In the genomic region with DNA sequence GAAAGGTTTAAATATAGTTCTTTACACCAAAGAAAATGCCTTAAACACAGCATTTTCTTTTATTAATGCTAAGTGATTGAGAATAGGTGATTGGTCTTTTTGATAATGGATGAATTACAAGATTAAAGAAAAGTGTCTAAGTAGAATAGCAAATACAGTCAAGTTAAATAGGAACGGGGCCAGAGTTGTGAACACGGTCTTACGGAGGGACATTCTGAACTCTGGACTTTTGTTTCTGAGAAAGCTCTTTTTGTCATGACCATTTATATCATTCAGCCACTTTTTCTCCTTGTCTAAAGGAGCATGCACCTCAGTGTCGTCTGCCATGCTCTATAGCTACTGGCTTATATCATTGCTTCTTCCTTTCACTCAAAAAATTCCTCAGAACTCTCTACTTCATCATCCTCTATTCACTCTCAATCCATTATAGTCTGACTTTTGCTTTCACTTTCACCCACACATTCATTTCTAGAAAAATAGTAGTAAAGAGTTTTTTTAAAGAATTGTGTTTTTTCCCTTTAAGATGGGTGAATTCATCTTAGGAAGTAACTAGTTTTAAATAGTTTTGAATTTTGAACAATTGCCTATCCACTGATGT, we compare ENCODE assay signal across 29 cellular contexts.
DNase-seq lines count a peak whose midpoint lies in the region; ATAC-seq and TF ChIP-seq lines count a peak whose summit lies in the region.
"Had no signal": no experiment of that assay in that cellular context is flagged by ENCODE, and none has a peak within 500 bp of the region (broad histone marks: within the 10 kb centered on the region; RNA-seq: fewer than 3 reads in every experiment).

No MANE protein-coding gene starts in this region.

- TF ChIP-seq RAD21 in IMR-90 (IDR thresholded peaks at IDR 0.05; ENCODE audit: low read length) = no peak

- no peak overlapping the region for H3K56ac ChIP-seq in IMR-90 (ENCODE audit: extremely low read depth, insufficient read depth, low read length)

- no peaks in the 10 kb centered on the region for H3K36me3 ChIP-seq in ACC112 (ENCODE audit: insufficient read depth, low read length)
- H3K36me3 ChIP-seq in IMR-90 (ENCODE audit: control insufficient read depth, insufficient read depth, low read length) = no peaks in the 10 kb centered on the region
- H3K36me3 ChIP-seq in mesenchymal stem cell (ENCODE audit: control insufficient read depth in 1 of 2, insufficient read depth in 2 of 2, low read depth in 1 of 2, low read length in 2 of 2) = no peaks in the 10 kb centered on the region
- H3K36me3 ChIP-seq: adrenal gland, gastrocnemius medialis, left lung, upper lobe of left lung had no signal

- H2AFZ ChIP-seq in ACC112 (ENCODE audit: low read length, unreplicated experiment) (peak overlapping the region; percentile 9), IMR-90 (replicated peaks; ENCODE audit: low read length, poor library complexity) (no peak overlapping the region), mesenchymal stem cell (ENCODE audit: low read depth, low read length) (no peak overlapping the region)

- CTCF ChIA-PET in IMR-90 (lab: Yijun Ruan, JAX) = interaction anchor here (0.6 kb wide), 1 partner anchor 261 kb away, joined by 5 read pairs; no protein-coding TSS in a partner anchor

- H3K4ac ChIP-seq in IMR-90 (ENCODE audit: low read depth, low read length) (no peak overlapping the region), mesenchymal stem cell (ENCODE audit: low read depth in 1 of 2, low read length in 2 of 2) (no peak overlapping the region)

- DNase-seq in IMR-90 (no peak), coronary artery (ENCODE audit: low spot score) (no peak), mesenchymal stem cell (no peak)
- no peak for DNase-seq in activated naive CD4-positive, alpha-beta T cell treated with anti-CD3 and anti-CD28 coated beads, Interleukin-2, amount 50 U/mL, for 72 hours (ENCODE audit: low spot score in 2 of 2)
- DNase-seq in stimulated activated CD4-positive, alpha-beta T cell treated with anti-CD3 and anti-CD28 coated beads, Interleukin-1b, Interleukin-23, amount 100 ng/mL, for 48 hours = no peak
- no peak for DNase-seq in activated T-cell treated with anti-CD3 and anti-CD28 coated beads, Interleukin-2, amount 50 U/mL, for 4 hours
- DNase-seq: ACHN; activated CD8-positive, alpha-beta memory T cell treated with anti-CD3 and anti-CD28 coated beads for 24 hours; activated gamma-delta T cell treated with Interleukin-2 at 50 U/mL for 16 hours; activated T-cell treated with anti-CD3 and anti-CD28 coated beads, Interleukin-2, amount 50 U/mL, for 1 hour; adrenal gland; effector memory CD4-positive, alpha-beta T cell; gastrocnemius medialis; hippocampal formation; left lung; midbrain; naive thymus-derived CD8-positive, alpha-beta T cell; NCI-H1417; NCI-H2081; NCI-H226; NCI-H748 treated with DMSO at 0.1 percent for 48 hours; nucleus accumbens; stimulated activated CD4-positive, alpha-beta T cell treated with anti-CD3 and anti-CD28 coated beads, Interleukin-2, amount 100 ng/mL, for 48 hours; upper lobe of left lung had no signal

- H3K9ac ChIP-seq in IMR-90 (ENCODE audit: low read depth, low read length) (no peak overlapping the region), mesenchymal stem cell (ENCODE audit: low read length) (peak overlapping the region; percentile 64)

- no peak for TF ChIP-seq CTCF in IMR-90 (conservative IDR thresholded peaks at IDR 0.05; ENCODE audit: low read depth, low read length)
- TF ChIP-seq CTCF in coronary artery (IDR thresholded peaks at IDR 0.05) = no peak

- no peaks in the 10 kb centered on the region for H3K4me1 Mint-ChIP-seq in activated T-cell treated with anti-CD3 and anti-CD28 coated beads, Interleukin-2, amount 50 U/mL, for 4 hours (ENCODE audit: low read depth)
- H3K4me1 Mint-ChIP-seq: naive thymus-derived CD8-positive, alpha-beta T cell had no signal

- H3K27ac Mint-ChIP-seq in activated naive CD4-positive, alpha-beta T cell treated with anti-CD3 and anti-CD28 coated beads, Interleukin-2, amount 50 U/mL, for 72 hours = no peak overlapping the region
- H3K27ac Mint-ChIP-seq: naive thymus-derived CD8-positive, alpha-beta T cell; T-helper 1 cell treated with Interleukin-12 subunit alpha and Interleukin-12 subunit beta and Interleukin-4 antibody, amounts not matched to agents 30 μg/mL and 1 μg/mL, for 36 hours had no signal

- WGBS in IMR-90 (ENCODE audit: extremely low coverage in 2 of 2, insufficient read length in 1 of 2), 2 experiments = no CpG with 5 or more reads among the region's 4 CpGs
- WGBS in mesenchymal stem cell = 75% methylated on average over 4 of the region's 4 CpGs

- H3K9me1 ChIP-seq in IMR-90 (ENCODE audit: insufficient read depth, low read length) = no peaks in the 10 kb centered on the region

- POLR2A ChIA-PET in IMR-90 (lab: Charles Lee; ENCODE audit: unreplicated experiment) = no interaction called here

- no peak overlapping the region for H2AK9ac ChIP-seq in IMR-90 (replicated peaks; ENCODE audit: low read depth, low read length, poor library complexity)

- H3K36me3 Mint-ChIP-seq in activated naive CD4-positive, alpha-beta T cell treated with anti-CD3 and anti-CD28 coated beads, Interleukin-2, amount 50 U/mL, for 72 hours = peaks cover 4 to 15% of the 10 kb centered on the region in 2 donors
- H3K36me3 Mint-ChIP-seq in activated T-cell treated with anti-CD3 and anti-CD28 coated beads, Interleukin-2, amount 50 U/mL, for 4 hours (ENCODE audit: insufficient read depth) = no peaks in the 10 kb centered on the region

- intact Hi-C loops in IMR-90 (cut with micrococcal nuclease) = no loop called here

- no peaks in the 10 kb centered on the region for H3K79me1 ChIP-seq in IMR-90 (ENCODE audit: low read depth in 1 of 2, low read length in 2 of 2)
- H3K79me1 ChIP-seq in mesenchymal stem cell (replicated peaks; ENCODE audit: low read length, poor library complexity, severe bottlenecking) = no peaks in the 10 kb centered on the region

- no peak overlapping the region for H3K14ac ChIP-seq in IMR-90 (replicated peaks; ENCODE audit: low read depth, low read length)
- no peak overlapping the region for H3K14ac ChIP-seq in mesenchymal stem cell (ENCODE audit: low read length in 2 of 2)

- peaks cover 3% of the 10 kb centered on the region; the same call in 1 of the 2 replicates for H3K9me3 ChIP-seq in IMR-90 (ENCODE audit: control insufficient read depth, insufficient read depth, low read length)
- H3K9me3 ChIP-seq in mesenchymal stem cell (ENCODE audit: control insufficient read depth, low read length) = peaks cover 5% of the 10 kb centered on the region
- H3K9me3 ChIP-seq: adrenal gland, gastrocnemius medialis had no signal

- H4K91ac ChIP-seq in IMR-90 (ENCODE audit: insufficient read depth, low read depth, low read length) (no peak overlapping the region), mesenchymal stem cell (ENCODE audit: low read length) (no peak overlapping the region)

- in situ Hi-C loops in IMR-90 (cut with MboI; ENCODE audit: low sequenced_read_pairs) = no loop called here

- H2BK120ac ChIP-seq in IMR-90 (ENCODE audit: low read depth, low read length) (no peak overlapping the region), mesenchymal stem cell (ENCODE audit: low read depth, low read length) (no peak overlapping the region)

- H3K4me1 ChIP-seq in ACC112 (ENCODE audit: control insufficient read depth, insufficient read depth, low read length, unreplicated experiment) (no peaks in the 10 kb centered on the region), IMR-90 (ENCODE audit: control insufficient read depth, insufficient read depth, low read length) (0 out of 2 replicates have a peak, but pooled peaks cover 1% of the 10 kb centered on the region), mesenchymal stem cell (ENCODE audit: control insufficient read depth, insufficient read depth, low read depth, low read length) (no peaks in the 10 kb centered on the region)
- H3K4me1 ChIP-seq: adrenal gland, gastrocnemius medialis, left lung had no signal

- H3K4me3 ChIP-seq in ACC112 (ENCODE audit: low read depth, low read length) (peak overlapping the region; percentile 63), IMR-90 (ENCODE audit: insufficient read depth, low read depth, low read length) (no peak overlapping the region), coronary artery (peak overlapping the region; percentile 41), mesenchymal stem cell (ENCODE audit: insufficient read depth in 1 of 2, low read depth in 1 of 2, low read length in 2 of 2) (peak overlapping the region in 1 of 2 experiments; percentile 65)
- H3K4me3 ChIP-seq: adrenal gland, gastrocnemius medialis, left lung, SK-N-MC had no signal

- no peak overlapping the region for H4K5ac ChIP-seq in IMR-90 (ENCODE audit: low read depth, low read length)

- no peak for TF ChIP-seq POLR2A in IMR-90 (IDR thresholded peaks at IDR 0.05; ENCODE audit: low read depth, low read length)

- H3K79me2 ChIP-seq in ACC112 (ENCODE audit: control insufficient read depth, insufficient read depth, low read length, unreplicated experiment) = no peaks in the 10 kb centered on the region

- no TSS peak for BruUV-seq in IMR-90 (replicated peaks; lab: Mats Ljungman, UMichigan)

- H2BK15ac ChIP-seq in IMR-90 (ENCODE audit: low read depth, low read length) (no peak overlapping the region), mesenchymal stem cell (ENCODE audit: low read depth, poor library complexity, severe bottlenecking) (no peak overlapping the region)

- no peak for ATAC-seq in IMR-90 (ENCODE audit: low read depth)
- ATAC-seq in activated naive CD4-positive, alpha-beta T cell treated with anti-CD3 and anti-CD28 coated beads, Interleukin-2, amount 50 U/mL, for 72 hours = no peak
- ATAC-seq in GM21390 (IDR thresholded peaks at IDR 0.05; ENCODE audit: unreplicated experiment) = no peak
- ATAC-seq in activated T-cell treated with anti-CD3 and anti-CD28 coated beads, Interleukin-2, amount 50 U/mL, for 4 hours = no peak
- ATAC-seq: gastrocnemius medialis; left lung; naive thymus-derived CD8-positive, alpha-beta T cell had no signal

- H3K23ac ChIP-seq in IMR-90 (ENCODE audit: low read depth, low read length) = no peak overlapping the region
- H3K23ac ChIP-seq in mesenchymal stem cell (ENCODE audit: low read length in 2 of 2) = no peak overlapping the region

- dilution Hi-C loops in IMR-90 (cut with HindIII; ENCODE audit: low sequenced_read_pairs, unreplicated experiment) = no loop called here

- H3K4me2 ChIP-seq in IMR-90 (ENCODE audit: low read depth, low read length) = peak overlapping the region; percentile 88
- H3K4me2 ChIP-seq in mesenchymal stem cell (ENCODE audit: low read length, poor library complexity, severe bottlenecking) = no peak overlapping the region

- H4K20me1 ChIP-seq in IMR-90 (ENCODE audit: insufficient read depth, low read length) = no peaks in the 10 kb centered on the region

- H3K27me3 ChIP-seq in ACC112 (ENCODE audit: insufficient read depth, low read length) = no peaks in the 10 kb centered on the region
- no peaks in the 10 kb centered on the region for H3K27me3 ChIP-seq in IMR-90 (ENCODE audit: control insufficient read depth, insufficient read depth, low read length)
- no peaks in the 10 kb centered on the region for H3K27me3 ChIP-seq in mesenchymal stem cell (ENCODE audit: control insufficient read depth in 1 of 2, insufficient read depth in 1 of 2, low read length in 2 of 2)
- H3K27me3 ChIP-seq: adrenal gland, gastrocnemius medialis, left lung, upper lobe of left lung had no signal

- H2BK5ac ChIP-seq in IMR-90 (ENCODE audit: low read depth, low read length, poor library complexity, severe bottlenecking) = no peak overlapping the region
- no peak overlapping the region for H2BK5ac ChIP-seq in mesenchymal stem cell (ENCODE audit: low read depth, low read length, poor library complexity, severe bottlenecking)

- H2BK20ac ChIP-seq in IMR-90 (ENCODE audit: low read depth, low read length) = no peak overlapping the region

- no peak overlapping the region for H3K4me3 Mint-ChIP-seq in activated T-cell treated with anti-CD3 and anti-CD28 coated beads, Interleukin-2, amount 50 U/mL, for 4 hours
- H3K4me3 Mint-ChIP-seq: naive thymus-derived CD8-positive, alpha-beta T cell; T-helper 1 cell treated with Interleukin-12 subunit alpha and Interleukin-12 subunit beta and Interleukin-4 antibody, amounts not matched to agents 30 μg/mL and 1 μg/mL, for 36 hours had no signal

- peaks cover 19 to 23% of the 10 kb centered on the region in 2 donors for H3K9me3 Mint-ChIP-seq in activated naive CD4-positive, alpha-beta T cell treated with anti-CD3 and anti-CD28 coated beads, Interleukin-2, amount 50 U/mL, for 72 hours
- peaks cover 21% of the 10 kb centered on the region for H3K9me3 Mint-ChIP-seq in activated T-cell treated with anti-CD3 and anti-CD28 coated beads, Interleukin-2, amount 50 U/mL, for 4 hours

- H2BK12ac ChIP-seq in mesenchymal stem cell (ENCODE audit: low read length in 2 of 2) = no peak overlapping the region

- H3K27me3 Mint-ChIP-seq in activated T-cell treated with anti-CD3 and anti-CD28 coated beads, Interleukin-2, amount 50 U/mL, for 4 hours (ENCODE audit: low read depth) = no peaks in the 10 kb centered on the region

- H4K8ac ChIP-seq in IMR-90 (ENCODE audit: low read depth in 2 of 2, low read length in 2 of 2) = no peak overlapping the region
- H4K8ac ChIP-seq in mesenchymal stem cell (ENCODE audit: low read length) = no peak overlapping the region

- no peak overlapping the region for H3K27ac ChIP-seq in ACC112 (ENCODE audit: low read depth, low read length)
- no peak overlapping the region for H3K27ac ChIP-seq in IMR-90 (ENCODE audit: insufficient read depth, low read length)
- H3K27ac ChIP-seq in coronary artery = no peak overlapping the region
- H3K27ac ChIP-seq in mesenchymal stem cell (ENCODE audit: low read length, poor library complexity, severe bottlenecking) = no peak overlapping the region
- H3K27ac ChIP-seq: adrenal gland, gastrocnemius medialis, left lung, RWPE1, SK-N-MC, upper lobe of left lung had no signal

- H3K18ac ChIP-seq in IMR-90 (ENCODE audit: low read depth, low read length) (no peak overlapping the region), mesenchymal stem cell (ENCODE audit: low read depth in 1 of 2, low read length in 2 of 2) (no peak overlapping the region)

- H2AK5ac ChIP-seq in IMR-90 (ENCODE audit: low read depth, low read length) (no peak overlapping the region), mesenchymal stem cell (ENCODE audit: low read length, severe bottlenecking) (no peak overlapping the region)
